15 cellular contexts compared by ENCODE assay signal in genomic region chr17:70089513-70090148, GRCh38. TPM values are rescaled to one million over a fixed set of nuclear protein-coding genes. Genes with fewer than 3 reads are reported as not detected.
A peak's percentile ranks its signal among the peaks of the same experiment; 100 is the strongest.
DNase-seq lines count a peak whose midpoint lies in the region; ATAC-seq, FAIRE-seq and TF ChIP-seq lines count a peak whose summit lies in the region.
"Had no signal": no experiment of that assay in that cellular context is flagged by ENCODE, and none has a peak within 500 bp of the region (broad histone marks: within the 10 kb centered on the region; RNA-seq: fewer than 3 reads in every experiment).

No MANE protein-coding gene starts in this region.

- no peaks in the 10 kb centered on the region for H3K9me3 Mint-ChIP-seq in neural progenitor cell
- no peaks in the 10 kb centered on the region for H3K9me3 Mint-ChIP-seq in activated CD8-positive, alpha-beta T cell treated with anti-CD3 and anti-CD28 coated beads, Interleukin-2, amount 10 ng/mL, durations not matched to agents 7 days and 5 days (ENCODE audit: insufficient read depth)

- H3K9ac ChIP-seq in endothelial cell of umbilical vein (replicated peaks; ENCODE audit: extremely low read depth, insufficient read depth, low read length) = no peak overlapping the region
- no peak overlapping the region for H3K9ac ChIP-seq in neural progenitor cell

- intact Hi-C loops in endothelial cell of umbilical vein (cut with micrococcal nuclease) (no loop called here), right cardiac atrium (cut with DNase I) (no loop called here)

- H3K4me3 Mint-ChIP-seq in neural progenitor cell = no peak overlapping the region
- no peak overlapping the region for H3K4me3 Mint-ChIP-seq in activated CD8-positive, alpha-beta T cell treated with anti-CD3 and anti-CD28 coated beads, Interleukin-2, amount 10 ng/mL, durations not matched to agents 7 days and 5 days

- H3K27me3 ChIP-seq in endothelial cell of umbilical vein (ENCODE audit: control insufficient read depth in 2 of 2, insufficient read depth in 2 of 2, low read length in 2 of 2) (no peaks in the 10 kb centered on the region), neural progenitor cell (no peaks in the 10 kb centered on the region), right cardiac atrium (ENCODE audit: control insufficient read depth, insufficient read depth) (no peaks in the 10 kb centered on the region)
- H3K27me3 ChIP-seq: foreskin keratinocyte had no signal

- peak overlapping the region; percentile 82 for H3K27ac Mint-ChIP-seq in neural progenitor cell
- no peak overlapping the region for H3K27ac Mint-ChIP-seq in activated CD8-positive, alpha-beta T cell treated with anti-CD3 and anti-CD28 coated beads, Interleukin-2, amount 10 ng/mL, durations not matched to agents 7 days and 5 days

- FAIRE-seq in G401.6 (lab: Jason Lieb, UNC) (peak; percentile 97), endothelial cell of umbilical vein (lab: Jason Lieb, UNC) (no peak)
- FAIRE-seq: H54 had no signal

- H3F3A ChIP-seq in neural progenitor cell (ENCODE audit: low read depth) = no peaks in the 10 kb centered on the region

- no peaks in the 10 kb centered on the region for H3K9me1 ChIP-seq in endothelial cell of umbilical vein (replicated peaks; ENCODE audit: control insufficient read depth, extremely low read depth, insufficient read depth, low read length)

- no peak overlapping the region for H3K27ac ChIP-seq in endothelial cell of umbilical vein (ENCODE audit: insufficient read depth, low read depth, low read length)
- H3K27ac ChIP-seq in neural progenitor cell = no peak overlapping the region
- H3K27ac ChIP-seq in right cardiac atrium (ENCODE audit: low read length) = no peak overlapping the region
- H3K27ac ChIP-seq: foreskin keratinocyte, thoracic aorta had no signal

- H2AFZ ChIP-seq in endothelial cell of umbilical vein (ENCODE audit: low read depth, low read length) = peak overlapping the region; percentile 38
- no peak overlapping the region for H2AFZ ChIP-seq in neural progenitor cell (replicated peaks)

- no peak for TF ChIP-seq POLR2A in endothelial cell of umbilical vein (IDR thresholded peaks at IDR 0.05; ENCODE audit: low read depth, low read length)

- no peak for TF ChIP-seq CTCF in endothelial cell of umbilical vein (IDR thresholded peaks at IDR 0.05; ENCODE audit: extremely low read depth in 1 of 2, insufficient read depth in 1 of 2, low read depth in 1 of 2, low read length in 2 of 2)
- no peak for TF ChIP-seq CTCF in neural progenitor cell (IDR thresholded peaks at IDR 0.05)
- no peak for TF ChIP-seq CTCF in omental fat pad (IDR thresholded peaks at IDR 0.05)

- H3K4me1 ChIP-seq in endothelial cell of umbilical vein (ENCODE audit: control insufficient read depth, extremely low read depth, insufficient read depth, low read length) (peaks cover 9% of the 10 kb centered on the region), neural progenitor cell (no peaks in the 10 kb centered on the region), right cardiac atrium (ENCODE audit: control insufficient read depth, insufficient read depth, low read length) (no peaks in the 10 kb centered on the region)
- H3K4me1 ChIP-seq: foreskin keratinocyte had no signal

- H3K4me1 Mint-ChIP-seq in neural progenitor cell = peaks cover 13% of the 10 kb centered on the region
- H3K4me1 Mint-ChIP-seq in activated CD8-positive, alpha-beta T cell treated with anti-CD3 and anti-CD28 coated beads, Interleukin-2, amount 10 ng/mL, durations not matched to agents 7 days and 5 days (ENCODE audit: low read depth) = no peaks in the 10 kb centered on the region

- H4K20me1 ChIP-seq in endothelial cell of umbilical vein (replicated peaks; ENCODE audit: control insufficient read depth, extremely low read depth, insufficient read depth, low read length) (no peaks in the 10 kb centered on the region), neural progenitor cell (ENCODE audit: low read depth) (no peaks in the 10 kb centered on the region)

- no TSS peak for BruUV-seq in endothelial cell of umbilical vein (replicated peaks; lab: Mats Ljungman, UMichigan)

- peak; percentile 45 for DNase-seq in NCI-H748 (lab: John Stamatoyannopoulos, UW; ENCODE audit: unreplicated experiment)
- no peak for DNase-seq in endothelial cell of umbilical vein (ENCODE audit: low read depth, low spot score)
- no peak for DNase-seq in neural progenitor cell (ENCODE audit: low spot score)
- no peak for DNase-seq in right cardiac atrium
- no peak for DNase-seq in activated CD8-positive, alpha-beta T cell treated with anti-CD3 and anti-CD28 coated beads, Interleukin-2, amount 10 ng/mL, durations not matched to agents 7 days and 5 days
- no peak for DNase-seq in medulla oblongata (ENCODE audit: extremely low spot score)
- no peak for DNase-seq in omental fat pad (ENCODE audit: low spot score)
- DNase-seq: activated CD8-positive, alpha-beta memory T cell treated with anti-CD3 and anti-CD28 coated beads, Interleukin-2, amount 50 U/mL, for 4 hours; AML-193; aorta; foreskin keratinocyte; left cardiac atrium had no signal

- 59% methylated on average over 5 of the region's 5 CpGs for WGBS in right cardiac atrium

- no peak overlapping the region for H3K4me2 ChIP-seq in endothelial cell of umbilical vein (ENCODE audit: insufficient read depth, low read length)
- H3K4me2 ChIP-seq in neural progenitor cell = no peak overlapping the region

- H3K27me3 Mint-ChIP-seq in neural progenitor cell (ENCODE audit: insufficient read depth, low read depth) = peaks cover 2% of the 10 kb centered on the region
- H3K27me3 Mint-ChIP-seq in activated CD8-positive, alpha-beta T cell treated with anti-CD3 and anti-CD28 coated beads, Interleukin-2, amount 10 ng/mL, durations not matched to agents 7 days and 5 days (ENCODE audit: low read depth) = no peaks in the 10 kb centered on the region

- ATAC-seq in right cardiac atrium = no peak
- no peak for ATAC-seq in activated CD8-positive, alpha-beta T cell treated with anti-CD3 and anti-CD28 coated beads, Interleukin-2, amount 10 ng/mL, durations not matched to agents 7 days and 5 days
- no peak for ATAC-seq in omental fat pad (ENCODE audit: low FRiP score)
- ATAC-seq: foreskin keratinocyte, left cardiac atrium had no signal

- H3K79me2 ChIP-seq in endothelial cell of umbilical vein (ENCODE audit: control insufficient read depth, insufficient read depth, low read length) = no peaks in the 10 kb centered on the region
- H3K79me2 ChIP-seq in neural progenitor cell (ENCODE audit: low read depth) = no peaks in the 10 kb centered on the region

- H3K4me3 ChIP-seq in endothelial cell of umbilical vein (replicated peaks in 1 of 3; ENCODE audit: insufficient read depth in 1 of 3, low read depth in 1 of 3, low read length in 3 of 3) = no peak overlapping the region
- no peak overlapping the region for H3K4me3 ChIP-seq in neural progenitor cell
- H3K4me3 ChIP-seq in right cardiac atrium (ENCODE audit: low read length) = no peak overlapping the region
- H3K4me3 ChIP-seq: thoracic aorta had no signal

- POLR2A ChIA-PET in endothelial cell of umbilical vein (lab: Charles Lee) = no interaction called here
- POLR2A ChIA-PET in activated CD8-positive, alpha-beta T cell treated with anti-CD3 and anti-CD28 coated beads, Interleukin-2, amount 10 ng/mL, durations not matched to agents 7 days and 5 days (lab: Charles Lee) = no interaction called here

- dilution Hi-C loops in endothelial cell of umbilical vein (cut with MboI; ENCODE audit: extremely low pct_ligation_motif_present, low sequenced_read_pairs) = no loop called here

- H3K36me3 ChIP-seq in endothelial cell of umbilical vein (ENCODE audit: control insufficient read depth in 2 of 2, extremely low read depth in 1 of 2, insufficient read depth in 2 of 2, low read length in 2 of 2) (no peaks in the 10 kb centered on the region), neural progenitor cell (no peaks in the 10 kb centered on the region)
- H3K36me3 ChIP-seq: thoracic aorta had no signal

- CTCF ChIA-PET in endothelial cell of umbilical vein (lab: Charles Lee) = interaction anchor here (1.1 kb wide), 1 partner anchor 8 kb away, joined by 4 read pairs; no protein-coding TSS in a partner anchor
- CTCF ChIA-PET in activated CD8-positive, alpha-beta T cell treated with anti-CD3 and anti-CD28 coated beads, Interleukin-2, amount 10 ng/mL, durations not matched to agents 7 days and 5 days (lab: Charles Lee) = no interaction called here

- H3K9me3 ChIP-seq in endothelial cell of umbilical vein (replicated peaks; ENCODE audit: control insufficient read depth, insufficient read depth, low read length) (no peaks in the 10 kb centered on the region), neural progenitor cell (ENCODE audit: low read depth) (no peaks in the 10 kb centered on the region), right cardiac atrium (ENCODE audit: control insufficient read depth, low read length) (no peaks in the 10 kb centered on the region)
- H3K9me3 ChIP-seq: thoracic aorta had no signal

- no peaks in the 10 kb centered on the region for H3K36me3 Mint-ChIP-seq in neural progenitor cell
- no peaks in the 10 kb centered on the region for H3K36me3 Mint-ChIP-seq in activated CD8-positive, alpha-beta T cell treated with anti-CD3 and anti-CD28 coated beads, Interleukin-2, amount 10 ng/mL, durations not matched to agents 7 days and 5 days (ENCODE audit: low read depth)

TF ChIP-seq in endothelial cell of umbilical vein, 7 proteins besides CTCF, POLR2A, EP300 and RAD21 (continues in another document):
- TF ChIP-seq POLR2AphosphoS5 (IDR thresholded peaks at IDR 0.05; ENCODE audit: insufficient read depth, low read depth, low read length) = no peak
- no peak for TF ChIP-seq GATA2 (IDR thresholded peaks at IDR 0.05; ENCODE audit: insufficient read depth, insufficient read length, low read depth, low read length)
- no peak for TF ChIP-seq JUN (IDR thresholded peaks at IDR 0.05; ENCODE audit: borderline replicate concordance, insufficient read depth, insufficient read length, low read depth)

RNA-seq across cellular contexts. Expression of gene KCNJ16, which starts 14.6 kb away (rescaled TPM):
- not detected in 2 replicates for total RNA-seq in endothelial cell of umbilical vein
- polyA plus RNA-seq in endothelial cell of umbilical vein = 0.07 and 0.08 TPM in 2 replicates
- 0.01 and 0.06 TPM in 2 replicates for polyA plus RNA-seq in endothelial cell of umbilical vein (2011; cell fraction: cytosol; rRNA removed)
- polyA plus RNA-seq in endothelial cell of umbilical vein (2011; cell fraction: nucleus; rRNA removed) = 0.10 and 0.20 TPM in 2 replicates
- polyA plus RNA-seq in endothelial cell of umbilical vein (2012) = 0.05 and 0.14 TPM in 2 replicates
- not detected in 2 replicates for polyA minus RNA-seq in endothelial cell of umbilical vein
- not detected for polyA minus RNA-seq in endothelial cell of umbilical vein (2011; cell fraction: cytosol; rRNA and poly(A)+ RNA removed)
- 0.34 TPM in 1 of 2 replicates, not detected in the other for polyA minus RNA-seq in endothelial cell of umbilical vein (2011; cell fraction: nucleus; rRNA and poly(A)+ RNA removed)
- not detected in 2 replicates for total RNA-seq in neural progenitor cell (ENCODE audit: low replicate concordance)
- total RNA-seq in right cardiac atrium = under 1 TPM in 1 of 4 donors, not detected in 3; 0.06 TPM
- not detected for polyA plus RNA-seq in right cardiac atrium
- not detected for total RNA-seq in activated CD8-positive, alpha-beta T cell treated with anti-CD3 and anti-CD28 coated beads, Interleukin-2, amount 10 ng/mL, durations not matched to agents 7 days and 5 days
- total RNA-seq in omental fat pad = 1 to 10 TPM in 2 of 4 donors, under 1 TPM in 2; 0.24 to 1.4 (median 0.93) TPM
- total RNA-seq: foreskin keratinocyte, left cardiac atrium had no signal
- polyA plus RNA-seq: aorta, foreskin keratinocyte had no signal
